8 cellular contexts compared by ENCODE assay signal in genomic region chr6:28104392-28105250, GRCh38. TPM values are rescaled to one million over a fixed set of nuclear protein-coding genes. Genes with fewer than 3 reads are reported as not detected.
A peak's percentile ranks its signal among the peaks of the same experiment; 100 is the strongest.
DNase-seq lines count a peak whose midpoint lies in the region; ATAC-seq and TF ChIP-seq lines count a peak whose summit lies in the region.

No MANE protein-coding gene starts in this region.

- TSS peak; percentile 93 for BruUV-seq in PC-9 (replicated peaks; lab: Mats Ljungman, UMichigan)

- peaks cover 0 to 4% (median 0%) of the 10 kb centered on the region in 3 donors for H3K36me3 Mint-ChIP-seq in naive thymus-derived CD8-positive, alpha-beta T cell
- no peaks in the 10 kb centered on the region for H3K36me3 Mint-ChIP-seq in stimulated activated memory B cell treated with anti-CD40 and anti-IgM and Interleukin-4, amounts not matched to agents 10 μg/mL and 1 μg/mL and 100 μg/mL, for 72 hours

- peaks cover 5 to 13% (median 9%) of the 10 kb centered on the region in 4 donors for H3K4me1 Mint-ChIP-seq in naive thymus-derived CD8-positive, alpha-beta T cell
- H3K4me1 Mint-ChIP-seq in stimulated activated memory B cell treated with anti-CD40 and anti-IgM and Interleukin-4, amounts not matched to agents 10 μg/mL and 1 μg/mL and 100 μg/mL, for 72 hours, result peaks cover 5% of the 10 kb centered on the region

- DNase-seq in DMS53 (lab: John Stamatoyannopoulos, UW) (peak; percentile 95), PC-9 (peak; percentile 73 to 80), activated T-helper 1 cell treated with Interleukin-2 at 50 U/mL for 16 hours (ENCODE audit: low read depth) (peak; percentile 75), fibroblast of mammary gland (ENCODE audit: low read depth) (peak; percentile 76)
- peak; percentile 70 to 91 (median 82) for DNase-seq in naive thymus-derived CD8-positive, alpha-beta T cell

- H3K4me1 ChIP-seq in PC-9 (replicated peaks; ENCODE audit: insufficient read depth), result peaks cover 11% of the 10 kb centered on the region

- intact Hi-C loops in PC-9 (cut with micrococcal nuclease; ENCODE audit: unreplicated experiment), result loop anchor here (1.0 kb wide), 2 partner anchors 18 to 32 kb away; no protein-coding TSS in a partner anchor

- H3K79me2 ChIP-seq in PC-9 (ENCODE audit: low read depth), result no peaks in the 10 kb centered on the region

- peak overlapping the region; percentile 82 for H3K4me2 ChIP-seq in PC-9

- peak overlapping the region; percentile 83 for H3K4me3 ChIP-seq in PC-9
- peak overlapping the region; percentile 60 for H3K4me3 ChIP-seq in fibroblast of mammary gland (ENCODE audit: control insufficient read depth, low read depth, low read length)

- H3K36me3 ChIP-seq in PC-9 (ENCODE audit: low read depth), result no peaks in the 10 kb centered on the region

- peak; percentile 42 for TF ChIP-seq RAD21 in Ishikawa (IDR thresholded peaks at IDR 0.05; ENCODE audit: low read depth)

- H3K27me3 Mint-ChIP-seq in naive thymus-derived CD8-positive, alpha-beta T cell, result peaks cover 0 to 17% (median 5%) of the 10 kb centered on the region in 5 donors
- peaks cover 7% of the 10 kb centered on the region for H3K27me3 Mint-ChIP-seq in stimulated activated memory B cell treated with anti-CD40 and anti-IgM and Interleukin-4, amounts not matched to agents 10 μg/mL and 1 μg/mL and 100 μg/mL, for 72 hours

- POLR2A ChIA-PET in PC-9 (lab: Charles Lee; ENCODE audit: unreplicated experiment), result interaction anchor here (0.5 to 0.7 kb wide), 6 partner anchors 24 to 251 kb away, joined by 3 to 9 read pairs (median 4); partner anchors contain the start of genes ZKSCAN3 and ZNF165
- POLR2A ChIA-PET in naive thymus-derived CD8-positive, alpha-beta T cell (lab: Charles Lee), result interaction anchor here (0.6 to 2.3 kb wide), 19 partner anchors 11 to 279 kb away, joined by 3 to 19 read pairs (median 4); partner anchors contain the start of genes ZKSCAN4, ZKSCAN8, ZNF165 and ZSCAN16

- H3K4me3 Mint-ChIP-seq in naive thymus-derived CD8-positive, alpha-beta T cell, result peak overlapping the region; percentile 89 to 95 (median 92)
- H3K4me3 Mint-ChIP-seq in stimulated activated memory B cell treated with anti-CD40 and anti-IgM and Interleukin-4, amounts not matched to agents 10 μg/mL and 1 μg/mL and 100 μg/mL, for 72 hours, result peak overlapping the region; percentile 92

- H3F3A ChIP-seq in PC-9 (ENCODE audit: insufficient read depth, low read depth), result no peaks in the 10 kb centered on the region

- peak overlapping the region; percentile 94 for H2AFZ ChIP-seq in PC-9

- peaks cover 7% of the 10 kb centered on the region; the same call in 1 of the 2 replicates for H3K27me3 ChIP-seq in PC-9 (ENCODE audit: insufficient read depth, low read depth)

- H3K27ac ChIP-seq in PC-9, result no peak overlapping the region

- TF ChIP-seq CTCF in PC-9 (conservative IDR thresholded peaks at IDR 0.05), result peak; percentile 74
- TF ChIP-seq CTCF in fibroblast of mammary gland (conservative IDR thresholded peaks at IDR 0.05; ENCODE audit: control insufficient read depth, insufficient read depth, low read depth, low read length), result peak; percentile 48

- TF ChIP-seq EP300 in Ishikawa (IDR thresholded peaks at IDR 0.05; ENCODE audit: borderline replicate concordance), result no peak

- H3K9me3 ChIP-seq in PC-9 (ENCODE audit: insufficient read depth, low read depth), result no peaks in the 10 kb centered on the region

- peak overlapping the region; percentile 89 to 98 (median 97) for H3K27ac Mint-ChIP-seq in naive thymus-derived CD8-positive, alpha-beta T cell
- peak overlapping the region; percentile 96 for H3K27ac Mint-ChIP-seq in stimulated activated memory B cell treated with anti-CD40 and anti-IgM and Interleukin-4, amounts not matched to agents 10 μg/mL and 1 μg/mL and 100 μg/mL, for 72 hours

- peak; percentile 97 for ATAC-seq in GM21528 (IDR thresholded peaks at IDR 0.05; ENCODE audit: low FRiP score, unreplicated experiment)
- peak; percentile 98 to 99 for ATAC-seq in naive thymus-derived CD8-positive, alpha-beta T cell
- ATAC-seq in stimulated activated memory B cell treated with anti-CD40 and anti-IgM and Interleukin-4, amounts not matched to agents 10 μg/mL and 1 μg/mL and 100 μg/mL, for 72 hours, result peak; percentile 99

- peaks cover 0 to 9% (median 0%) of the 10 kb centered on the region in 9 donors for H3K9me3 Mint-ChIP-seq in naive thymus-derived CD8-positive, alpha-beta T cell
- H3K9me3 Mint-ChIP-seq in stimulated activated memory B cell treated with anti-CD40 and anti-IgM and Interleukin-4, amounts not matched to agents 10 μg/mL and 1 μg/mL and 100 μg/mL, for 72 hours, result peaks cover 7% of the 10 kb centered on the region

- no peaks in the 10 kb centered on the region for H4K20me1 ChIP-seq in PC-9 (ENCODE audit: insufficient read depth)

- H3K9me2 ChIP-seq in PC-9 (ENCODE audit: insufficient read depth), result no peaks in the 10 kb centered on the region

- CTCF ChIA-PET in PC-9 (lab: Charles Lee), result interaction anchor here (0.6 to 1.0 kb wide), 2 partner anchors 210 to 251 kb away, joined by 3 read pairs; no protein-coding TSS in a partner anchor

TF ChIP-seq in Ishikawa, 13 proteins besides CTCF, POLR2A, EP300 and RAD21:
- TF ChIP-seq TCF12 (IDR thresholded peaks at IDR 0.05; ENCODE audit: low read depth) (0 out of 2 replicates have a peak, but pooled peaks have one; percentile 41), FOXM1 (IDR thresholded peaks at IDR 0.05; ENCODE audit: borderline replicate concordance, low read depth) (no peak; the same call in 1 of the 2 replicates), TEAD4 (IDR thresholded peaks at IDR 0.05) (0 out of 2 replicates have a peak, but pooled peaks have one; percentile 19), EGR1 (IDR thresholded peaks at IDR 0.05) (0 out of 2 replicates have a peak, but pooled peaks have one; percentile 14), ZBTB7A (IDR thresholded peaks at IDR 0.05; ENCODE audit: low read depth) (peak; percentile 52; the same call in 1 of the 2 replicates), YY1 (IDR thresholded peaks at IDR 0.05; ENCODE audit: low read depth) (0 out of 2 replicates have a peak, but pooled peaks have one; percentile 31), REST (IDR thresholded peaks at IDR 0.05; ENCODE audit: low read depth) (no peak), USF1 (IDR thresholded peaks at IDR 0.05) (peak; percentile 31; the same call in 1 of the 2 replicates), NFIC (IDR thresholded peaks at IDR 0.05) (no peak; the same call in 1 of the 2 replicates), TAF1 (IDR thresholded peaks at IDR 0.05; ENCODE audit: low read depth) (peak; percentile 96), MAX (IDR thresholded peaks at IDR 0.05) (peak; percentile 81), CREB1 (IDR thresholded peaks at IDR 0.05; ENCODE audit: low read depth) (no peak), CEBPB (IDR thresholded peaks at IDR 0.05) (no peak)

RNA-seq across cellular contexts. Expression of gene ZSCAN16, which starts 19.8 kb away (rescaled TPM):
- total RNA-seq in PC-9 (2021), result 5.6 and 5.9 TPM in 2 replicates
- total RNA-seq in naive thymus-derived CD8-positive, alpha-beta T cell, result 10 to 100 TPM; 13.9 TPM
- 10 to 100 TPM in 2 of 3 donors, 1 to 10 TPM in 1; 6.0 to 13.2 (median 11.5) TPM for polyA plus RNA-seq in naive thymus-derived CD8-positive, alpha-beta T cell

RNA-seq across cellular contexts. Expression of gene ZNF165, which starts 24.3 kb away (rescaled TPM):
- total RNA-seq in PC-9 (2021), result 10.5 and 12.6 TPM in 2 replicates
- total RNA-seq in naive thymus-derived CD8-positive, alpha-beta T cell, result 1 to 10 TPM in 1 of 2 experiments, under 1 TPM in 1; 0.83 to 1.0 TPM
- 1 to 10 TPM in 1 of 3 donors, under 1 TPM in 2; 0.44 to 1.3 (median 0.90) TPM for polyA plus RNA-seq in naive thymus-derived CD8-positive, alpha-beta T cell

RNA-seq across cellular contexts. Expression of gene ZKSCAN8, which starts 37.1 kb away (rescaled TPM):
- total RNA-seq in PC-9 (2021), result 27.2 and 31.5 TPM in 2 replicates
- 10 to 100 TPM; 41.2 to 45.0 TPM for total RNA-seq in naive thymus-derived CD8-positive, alpha-beta T cell
- polyA plus RNA-seq in naive thymus-derived CD8-positive, alpha-beta T cell, result 1 to 10 TPM in 2 of 3 donors, under 1 TPM in 1; 0.19 to 2.6 (median 1.1) TPM
